In genomic region chr7:16484453-16485158, GRCh38 we compare ENCODE assay signal across 10 cellular contexts. TPM values are rescaled to one million over a fixed set of nuclear protein-coding genes. Genes with fewer than 3 reads are reported as not detected.
DNase-seq lines count a peak whose midpoint lies in the region; ATAC-seq, FAIRE-seq and TF ChIP-seq lines count a peak whose summit lies in the region.
"Had no signal": no experiment of that assay in that cellular context is flagged by ENCODE, and none has a peak within 500 bp of the region (broad histone marks: within the 10 kb centered on the region; RNA-seq: fewer than 3 reads in every experiment).

No MANE protein-coding gene starts in this region.

- peak; percentile 15 for DNase-seq in NCI-H510A treated with DMSO at 0.1 percent for 48 hours (lab: John Stamatoyannopoulos, UW)
- no peak for DNase-seq in NCI-H510A (lab: John Stamatoyannopoulos, UW)
- DNase-seq in SK-N-SH: no peak
- DNase-seq in foreskin keratinocyte: peak; percentile 91 to 92
- DNase-seq in urothelium cell line (ENCODE audit: low spot score): peak; percentile 82
- no peak for DNase-seq in activated naive CD4-positive, alpha-beta T cell treated with anti-CD3 and anti-CD28 coated beads, Interleukin-2, amount 50 U/mL, for 72 hours (ENCODE audit: low spot score in 2 of 2)
- no peak for DNase-seq in DMS79 (lab: John Stamatoyannopoulos, UW)
- no peak for DNase-seq in Right ventricle myocardium superior
- DNase-seq: activated gamma-delta T cell, tibial artery had no signal

- H4K20me1 ChIP-seq in SK-N-SH (ENCODE audit: insufficient read depth): no peaks in the 10 kb centered on the region

- H3K9me3 ChIP-seq in SK-N-SH: no peaks in the 10 kb centered on the region
- H3K9me3 ChIP-seq: tibial artery had no signal

- intact Hi-C loops in Right ventricle myocardium superior (cut with DNase I): no loop called here

- peak overlapping the region; percentile 28; the same call in 1 of the 2 replicates for H3K4me2 ChIP-seq in SK-N-SH

- POLR2A ChIA-PET in SK-N-SH (lab: Yijun Ruan, JAX): no interaction called here

- H3K27ac ChIP-seq in SK-N-SH (ENCODE audit: low read depth in 2 of 2, low read length in 1 of 2) (no peak overlapping the region; a peak in 1 of 4 replicates), foreskin keratinocyte (peak overlapping the region; percentile 65)
- H3K27ac ChIP-seq: tibial artery had no signal

- no peak overlapping the region for H2AFZ ChIP-seq in SK-N-SH (ENCODE audit: low read depth)

- peak; percentile 100 for ATAC-seq in foreskin keratinocyte
- no peak for ATAC-seq in activated naive CD4-positive, alpha-beta T cell treated with anti-CD3 and anti-CD28 coated beads, Interleukin-2, amount 50 U/mL, for 72 hours
- ATAC-seq in Right ventricle myocardium superior (ENCODE audit: poor library complexity): no peak

- WGBS in SK-N-SH (ENCODE audit: low lambda C conversion rate): 19% methylated on average over 4 of the region's 4 CpGs

- TF ChIP-seq CTCF in SK-N-SH (IDR thresholded peaks at IDR 0.05): no peak
- no peak for TF ChIP-seq CTCF in foreskin keratinocyte (conservative IDR thresholded peaks at IDR 0.05)

- FAIRE-seq in urothelium cell line (lab: Jason Lieb, UNC): peak; percentile 91

- H3K4me3 ChIP-seq in SK-N-SH (ENCODE audit: low read depth in 2 of 2, low read length in 1 of 2): no peak overlapping the region
- H3K4me3 ChIP-seq: tibial artery had no signal

- 0 out of 2 replicates have a peak, but pooled peaks cover 4% of the 10 kb centered on the region for H3K9me2 ChIP-seq in SK-N-SH

- H3K27me3 ChIP-seq in SK-N-SH (ENCODE audit: insufficient read depth): peaks cover 8% of the 10 kb centered on the region; the same call in 1 of the 2 replicates
- no peaks in the 10 kb centered on the region for H3K27me3 ChIP-seq in foreskin keratinocyte
- H3K27me3 ChIP-seq: tibial artery had no signal

- TF ChIP-seq EP300 in SK-N-SH (IDR thresholded peaks at IDR 0.05; ENCODE audit: borderline replicate concordance in 1 of 2, low read depth in 1 of 2, low read length in 1 of 2): no peak

- H3K79me2 ChIP-seq in SK-N-SH (ENCODE audit: insufficient read depth): no peaks in the 10 kb centered on the region

- H3K27ac Mint-ChIP-seq in activated naive CD4-positive, alpha-beta T cell treated with anti-CD3 and anti-CD28 coated beads, Interleukin-2, amount 50 U/mL, for 72 hours: no peak overlapping the region

- no peak overlapping the region for H3K9ac ChIP-seq in SK-N-SH

- no peaks in the 10 kb centered on the region for H3K36me3 ChIP-seq in SK-N-SH (replicated peaks in 1 of 2; ENCODE audit: control insufficient read depth in 1 of 2, insufficient read depth in 2 of 2, low read length in 1 of 2)
- H3K36me3 ChIP-seq: tibial artery had no signal

- no peaks in the 10 kb centered on the region for H3K9me3 Mint-ChIP-seq in activated naive CD4-positive, alpha-beta T cell treated with anti-CD3 and anti-CD28 coated beads, Interleukin-2, amount 50 U/mL, for 72 hours

- CTCF ChIA-PET in SK-N-SH (lab: Yijun Ruan, JAX): no interaction called here

- no peaks in the 10 kb centered on the region for H3F3A ChIP-seq in SK-N-SH (replicated peaks; ENCODE audit: insufficient read depth)

- no peaks in the 10 kb centered on the region for H3K36me3 Mint-ChIP-seq in activated naive CD4-positive, alpha-beta T cell treated with anti-CD3 and anti-CD28 coated beads, Interleukin-2, amount 50 U/mL, for 72 hours

- no peaks in the 10 kb centered on the region for H3K4me1 ChIP-seq in SK-N-SH (ENCODE audit: control insufficient read depth in 1 of 2, insufficient read depth in 2 of 2, low read depth in 1 of 2, low read length in 1 of 2)
- H3K4me1 ChIP-seq in foreskin keratinocyte: peaks cover 9% of the 10 kb centered on the region
- H3K4me1 ChIP-seq: tibial artery had no signal

- no peak for TF ChIP-seq RAD21 in SK-N-SH (IDR thresholded peaks at IDR 0.05; ENCODE audit: low read length)

TF ChIP-seq in SK-N-SH, 30 proteins besides CTCF, POLR2A, EP300 and RAD21:
- TF ChIP-seq MXI1 (IDR thresholded peaks at IDR 0.05; ENCODE audit: low read depth, low read length) (no peak), JUND (IDR thresholded peaks at IDR 0.05) (peak; percentile 66), TCF12 (IDR thresholded peaks at IDR 0.05) (peak; percentile 35; the same call in 1 of the 2 replicates), FOSL2 (IDR thresholded peaks at IDR 0.05; ENCODE audit: borderline replicate concordance, low read depth) (peak; percentile 60; the same call in 1 of the 2 replicates)

RNA-seq across cellular contexts. Expression of gene SOSTDC1, which starts 19.1 kb away (rescaled TPM):
- 0.13 and 0.81 TPM in 2 replicates for polyA plus RNA-seq in SK-N-SH (2012; rRNA removed)
- polyA plus RNA-seq in SK-N-SH (2012; cell fraction: cytosol; rRNA removed): 0.58 and 0.71 TPM in 2 replicates
- polyA plus RNA-seq in SK-N-SH (2012; cell fraction: nucleus; rRNA removed): 0.07 and 0.12 TPM in 2 replicates
- 0.07 TPM in 1 of 2 replicates, not detected in the other for total RNA-seq in foreskin keratinocyte
- polyA plus RNA-seq in foreskin keratinocyte: 0.03 and 0.10 TPM in 2 replicates
- not detected for total RNA-seq in activated naive CD4-positive, alpha-beta T cell treated with anti-CD3 and anti-CD28 coated beads, Interleukin-2, amount 50 U/mL, for 72 hours
- total RNA-seq in Right ventricle myocardium superior: 0.67 TPM

RNA-seq across cellular contexts. Expression of gene LRRC72, which starts 42.0 kb away (rescaled TPM):
- polyA plus RNA-seq in SK-N-SH (2012; rRNA removed) (not detected in 2 replicates), foreskin keratinocyte (not detected in 2 replicates)
- polyA plus RNA-seq in SK-N-SH (2012; cell fraction: cytosol; rRNA removed): not detected in 2 replicates
- polyA plus RNA-seq in SK-N-SH (2012; cell fraction: nucleus; rRNA removed): not detected in 2 replicates
- total RNA-seq in foreskin keratinocyte (not detected in 2 replicates), Right ventricle myocardium superior (not detected)
- not detected for total RNA-seq in activated naive CD4-positive, alpha-beta T cell treated with anti-CD3 and anti-CD28 coated beads, Interleukin-2, amount 50 U/mL, for 72 hours

Comparison
In these comparisons a context has a peak if more than half of its experiments do, and no peak if none do; other contexts are left out.
1. DNase-seq: peak in NCI-H510A treated with DMSO at 0.1 percent for 48 hours (single experiment), foreskin keratinocyte (2 of 2) and urothelium cell line (single experiment); none in NCI-H510A (single experiment), SK-N-SH (single experiment), activated naive CD4-positive, alpha-beta T cell treated with anti-CD3 and anti-CD28 coated beads, Interleukin-2, amount 50 U/mL, for 72 hours (0 of 2), DMS79 (single experiment) and Right ventricle myocardium superior (single experiment).